Comparison of ENCODE assay signal across 1 cellular context in the genomic region with DNA sequence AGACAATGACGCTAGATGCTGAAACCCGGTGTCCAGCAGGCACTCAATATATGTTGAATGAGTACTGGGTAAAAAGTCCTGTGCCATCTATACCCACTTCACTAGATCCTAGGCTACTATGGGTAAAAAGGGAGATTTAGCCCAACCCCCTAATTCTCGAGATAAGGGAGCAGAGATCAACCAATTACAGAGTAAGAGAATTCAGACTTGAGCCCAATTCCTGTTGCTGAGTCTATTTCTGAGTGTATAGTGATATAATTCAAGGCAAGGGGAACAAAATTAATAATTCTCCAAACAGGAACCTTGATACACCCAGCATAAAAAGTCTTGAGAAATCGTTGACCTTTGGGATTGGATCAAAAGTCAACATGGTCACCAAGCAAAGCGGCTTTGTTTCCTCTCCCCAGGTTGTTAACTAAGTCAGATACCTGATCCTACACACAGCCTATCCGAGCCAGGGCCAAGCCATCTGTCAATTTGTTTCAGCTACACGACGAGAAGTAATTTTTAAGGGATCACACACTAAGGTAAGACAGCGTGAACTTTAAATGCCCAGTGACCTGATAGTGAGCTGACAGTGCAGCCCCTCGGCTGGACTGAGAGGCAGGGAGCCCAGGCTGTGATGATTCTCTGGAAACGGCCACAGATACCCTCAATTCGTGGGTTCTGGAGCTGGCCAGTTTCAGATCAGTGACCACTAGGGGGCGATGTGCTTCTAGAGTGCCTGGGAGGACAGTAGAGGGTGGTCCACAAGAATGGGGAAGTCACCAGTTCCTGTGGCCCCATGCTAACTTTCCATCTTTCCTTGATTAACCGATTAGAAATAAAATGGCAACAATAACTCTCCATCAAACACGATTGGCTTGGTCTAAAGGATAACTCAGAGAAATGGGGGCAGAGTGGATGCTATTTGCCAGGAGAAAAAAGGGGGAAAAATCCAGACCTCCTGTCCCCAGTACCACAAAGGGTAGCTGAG.
TF ChIP-seq lines count a peak whose summit lies in the region.

No MANE protein-coding gene starts in this region.

TF ChIP-seq in HepG2, 621 proteins besides CTCF, POLR2A, EP300 and RAD21 (continued from another document and continues in another):
- TF ChIP-seq, protein P1, sequence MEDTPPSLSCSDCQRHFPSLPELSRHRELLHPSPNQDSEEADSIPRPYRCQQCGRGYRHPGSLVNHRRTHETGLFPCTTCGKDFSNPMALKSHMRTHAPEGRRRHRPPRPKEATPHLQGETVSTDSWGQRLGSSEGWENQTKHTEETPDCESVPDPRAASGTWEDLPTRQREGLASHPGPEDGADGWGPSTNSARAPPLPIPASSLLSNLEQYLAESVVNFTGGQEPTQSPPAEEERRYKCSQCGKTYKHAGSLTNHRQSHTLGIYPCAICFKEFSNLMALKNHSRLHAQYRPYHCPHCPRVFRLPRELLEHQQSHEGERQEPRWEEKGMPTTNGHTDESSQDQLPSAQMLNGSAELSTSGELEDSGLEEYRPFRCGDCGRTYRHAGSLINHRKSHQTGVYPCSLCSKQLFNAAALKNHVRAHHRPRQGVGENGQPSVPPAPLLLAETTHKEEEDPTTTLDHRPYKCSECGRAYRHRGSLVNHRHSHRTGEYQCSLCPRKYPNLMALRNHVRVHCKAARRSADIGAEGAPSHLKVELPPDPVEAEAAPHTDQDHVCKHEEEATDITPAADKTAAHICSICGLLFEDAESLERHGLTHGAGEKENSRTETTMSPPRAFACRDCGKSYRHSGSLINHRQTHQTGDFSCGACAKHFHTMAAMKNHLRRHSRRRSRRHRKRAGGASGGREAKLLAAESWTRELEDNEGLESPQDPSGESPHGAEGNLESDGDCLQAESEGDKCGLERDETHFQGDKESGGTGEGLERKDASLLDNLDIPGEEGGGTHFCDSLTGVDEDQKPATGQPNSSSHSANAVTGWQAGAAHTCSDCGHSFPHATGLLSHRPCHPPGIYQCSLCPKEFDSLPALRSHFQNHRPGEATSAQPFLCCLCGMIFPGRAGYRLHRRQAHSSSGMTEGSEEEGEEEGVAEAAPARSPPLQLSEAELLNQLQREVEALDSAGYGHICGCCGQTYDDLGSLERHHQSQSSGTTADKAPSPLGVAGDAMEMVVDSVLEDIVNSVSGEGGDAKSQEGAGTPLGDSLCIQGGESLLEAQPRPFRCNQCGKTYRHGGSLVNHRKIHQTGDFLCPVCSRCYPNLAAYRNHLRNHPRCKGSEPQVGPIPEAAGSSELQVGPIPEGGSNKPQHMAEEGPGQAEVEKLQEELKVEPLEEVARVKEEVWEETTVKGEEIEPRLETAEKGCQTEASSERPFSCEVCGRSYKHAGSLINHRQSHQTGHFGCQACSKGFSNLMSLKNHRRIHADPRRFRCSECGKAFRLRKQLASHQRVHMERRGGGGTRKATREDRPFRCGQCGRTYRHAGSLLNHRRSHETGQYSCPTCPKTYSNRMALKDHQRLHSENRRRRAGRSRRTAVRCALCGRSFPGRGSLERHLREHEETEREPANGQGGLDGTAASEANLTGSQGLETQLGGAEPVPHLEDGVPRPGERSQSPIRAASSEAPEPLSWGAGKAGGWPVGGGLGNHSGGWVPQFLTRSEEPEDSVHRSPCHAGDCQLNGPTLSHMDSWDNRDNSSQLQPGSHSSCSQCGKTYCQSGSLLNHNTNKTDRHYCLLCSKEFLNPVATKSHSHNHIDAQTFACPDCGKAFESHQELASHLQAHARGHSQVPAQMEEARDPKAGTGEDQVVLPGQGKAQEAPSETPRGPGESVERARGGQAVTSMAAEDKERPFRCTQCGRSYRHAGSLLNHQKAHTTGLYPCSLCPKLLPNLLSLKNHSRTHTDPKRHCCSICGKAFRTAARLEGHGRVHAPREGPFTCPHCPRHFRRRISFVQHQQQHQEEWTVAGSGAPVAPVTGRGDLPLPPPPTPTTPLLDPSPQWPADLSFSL (CRISPR knock-in tag; IDR thresholded peaks at IDR 0.05): peak; percentile 47; the same call in 1 of the 2 replicates
- TF ChIP-seq KDM5B (CRISPR knock-in tag; IDR thresholded peaks at IDR 0.05; ENCODE audit: borderline replicate concordance) (peak; percentile 26; the same call in 1 of the 2 replicates), MAFG (CRISPR knock-in tag; IDR thresholded peaks at IDR 0.05) (no peak), ZNF160 (CRISPR knock-in tag; IDR thresholded peaks at IDR 0.05) (no peak), NR2C2 (CRISPR knock-in tag; IDR thresholded peaks at IDR 0.05; ENCODE audit: borderline replicate concordance) (no peak), ZNF331 (CRISPR knock-in tag; IDR thresholded peaks at IDR 0.05) (peak; percentile 56; the same call in 1 of the 2 replicates), KDM3A (CRISPR knock-in tag; IDR thresholded peaks at IDR 0.05; ENCODE audit: low read depth) (0 out of 2 replicates have a peak, but pooled peaks have one; percentile 30), FOXK2 (IDR thresholded peaks at IDR 0.05) (peak; percentile 38; the same call in 1 of the 2 replicates), RFXANK (CRISPR knock-in tag; IDR thresholded peaks at IDR 0.05) (no peak), ZMYM3 (CRISPR knock-in tag; IDR thresholded peaks at IDR 0.05) (peak; percentile 62; the same call in 1 of the 2 replicates), ZC3H4 (CRISPR knock-in tag; IDR thresholded peaks at IDR 0.05; ENCODE audit: borderline replicate concordance) (peak; percentile 34; the same call in 1 of the 2 replicates), TGIF2 (CRISPR knock-in tag; IDR thresholded peaks at IDR 0.05) (0 out of 2 replicates have a peak, but pooled peaks have one; percentile 66), ZBTB42 (CRISPR knock-in tag; IDR thresholded peaks at IDR 0.05) (no peak), KLF16 (CRISPR knock-in tag; IDR thresholded peaks at IDR 0.05) (peak in 1 of 2 experiments; percentile 36; a peak in 1 of 4 replicates), ZNF274 (CRISPR knock-in tag; IDR thresholded peaks at IDR 0.05) (0 out of 2 replicates have a peak, but pooled peaks have one; percentile 59), RBM22 (optimal IDR thresholded peaks at IDR 0.05; ENCODE audit: low read length) (peak; percentile 86), HNRNPH1 (optimal IDR thresholded peaks at IDR 0.05; ENCODE audit: low read depth, low read length) (peak; percentile 70), CBX1 (IDR thresholded peaks at IDR 0.05; ENCODE audit: low read depth) (peak; percentile 58), FOXA1 (IDR thresholded peaks at IDR 0.05) (no peak), FOXA1 (CRISPR knock-in tag; IDR thresholded peaks at IDR 0.05) (peak; percentile 88), RXRA (CRISPR knock-in tag; IDR thresholded peaks at IDR 0.05) (peak; percentile 61; the same call in 1 of the 2 replicates), ZNF224 (CRISPR knock-in tag; IDR thresholded peaks at IDR 0.05) (peak; percentile 73; the same call in 1 of the 2 replicates), ZMAT3 (CRISPR knock-in tag; conservative IDR thresholded peaks at IDR 0.05) (0 out of 2 replicates have a peak, but pooled peaks have one; percentile 22), SP1 (IDR thresholded peaks at IDR 0.05) (no peak), SP1 (CRISPR knock-in tag; IDR thresholded peaks at IDR 0.05) (0 out of 2 replicates have a peak, but pooled peaks have one; percentile 12)
- TF ChIP-seq, protein P2, sequence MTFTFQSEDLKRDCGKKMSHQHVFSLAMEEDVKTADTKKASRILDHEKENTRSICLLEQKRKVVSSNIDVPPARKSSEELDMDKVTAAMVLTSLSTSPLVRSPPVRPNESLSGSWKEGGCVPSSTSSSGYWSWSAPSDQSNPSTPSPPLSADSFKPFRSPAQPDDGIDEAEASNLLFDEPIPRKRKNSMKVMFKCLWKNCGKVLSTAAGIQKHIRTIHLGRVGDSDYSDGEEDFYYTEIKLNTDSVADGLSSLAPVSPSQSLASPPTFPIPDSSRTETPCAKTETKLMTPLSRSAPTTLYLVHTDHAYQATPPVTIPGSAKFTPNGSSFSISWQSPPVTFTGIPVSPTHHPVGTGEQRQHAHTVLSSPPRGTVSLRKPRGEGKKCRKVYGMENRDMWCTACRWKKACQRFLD (CRISPR knock-in tag; IDR thresholded peaks at IDR 0.05; ENCODE audit: borderline replicate concordance): 0 out of 2 replicates have a peak, but pooled peaks have one; percentile 70
- TF ChIP-seq, protein P3, sequence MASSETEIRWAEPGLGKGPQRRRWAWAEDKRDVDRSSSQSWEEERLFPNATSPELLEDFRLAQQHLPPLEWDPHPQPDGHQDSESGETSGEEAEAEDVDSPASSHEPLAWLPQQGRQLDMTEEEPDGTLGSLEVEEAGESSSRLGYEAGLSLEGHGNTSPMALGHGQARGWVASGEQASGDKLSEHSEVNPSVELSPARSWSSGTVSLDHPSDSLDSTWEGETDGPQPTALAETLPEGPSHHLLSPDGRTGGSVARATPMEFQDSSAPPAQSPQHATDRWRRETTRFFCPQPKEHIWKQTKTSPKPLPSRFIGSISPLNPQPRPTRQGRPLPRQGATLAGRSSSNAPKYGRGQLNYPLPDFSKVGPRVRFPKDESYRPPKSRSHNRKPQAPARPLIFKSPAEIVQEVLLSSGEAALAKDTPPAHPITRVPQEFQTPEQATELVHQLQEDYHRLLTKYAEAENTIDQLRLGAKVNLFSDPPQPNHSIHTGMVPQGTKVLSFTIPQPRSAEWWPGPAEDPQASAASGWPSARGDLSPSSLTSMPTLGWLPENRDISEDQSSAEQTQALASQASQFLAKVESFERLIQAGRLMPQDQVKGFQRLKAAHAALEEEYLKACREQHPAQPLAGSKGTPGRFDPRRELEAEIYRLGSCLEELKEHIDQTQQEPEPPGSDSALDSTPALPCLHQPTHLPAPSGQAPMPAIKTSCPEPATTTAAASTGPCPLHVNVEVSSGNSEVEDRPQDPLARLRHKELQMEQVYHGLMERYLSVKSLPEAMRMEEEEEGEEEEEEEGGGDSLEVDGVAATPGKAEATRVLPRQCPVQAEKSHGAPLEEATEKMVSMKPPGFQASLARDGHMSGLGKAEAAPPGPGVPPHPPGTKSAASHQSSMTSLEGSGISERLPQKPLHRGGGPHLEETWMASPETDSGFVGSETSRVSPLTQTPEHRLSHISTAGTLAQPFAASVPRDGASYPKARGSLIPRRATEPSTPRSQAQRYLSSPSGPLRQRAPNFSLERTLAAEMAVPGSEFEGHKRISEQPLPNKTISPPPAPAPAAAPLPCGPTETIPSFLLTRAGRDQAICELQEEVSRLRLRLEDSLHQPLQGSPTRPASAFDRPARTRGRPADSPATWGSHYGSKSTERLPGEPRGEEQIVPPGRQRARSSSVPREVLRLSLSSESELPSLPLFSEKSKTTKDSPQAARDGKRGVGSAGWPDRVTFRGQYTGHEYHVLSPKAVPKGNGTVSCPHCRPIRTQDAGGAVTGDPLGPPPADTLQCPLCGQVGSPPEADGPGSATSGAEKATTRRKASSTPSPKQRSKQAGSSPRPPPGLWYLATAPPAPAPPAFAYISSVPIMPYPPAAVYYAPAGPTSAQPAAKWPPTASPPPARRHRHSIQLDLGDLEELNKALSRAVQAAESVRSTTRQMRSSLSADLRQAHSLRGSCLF (CRISPR knock-in tag; IDR thresholded peaks at IDR 0.05; ENCODE audit: borderline replicate concordance): no peak
- TF ChIP-seq, protein P4, sequence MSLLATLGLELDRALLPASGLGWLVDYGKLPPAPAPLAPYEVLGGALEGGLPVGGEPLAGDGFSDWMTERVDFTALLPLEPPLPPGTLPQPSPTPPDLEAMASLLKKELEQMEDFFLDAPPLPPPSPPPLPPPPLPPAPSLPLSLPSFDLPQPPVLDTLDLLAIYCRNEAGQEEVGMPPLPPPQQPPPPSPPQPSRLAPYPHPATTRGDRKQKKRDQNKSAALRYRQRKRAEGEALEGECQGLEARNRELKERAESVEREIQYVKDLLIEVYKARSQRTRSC (CRISPR knock-in tag; IDR thresholded peaks at IDR 0.05; ENCODE audit: low read depth): peak; percentile 68; the same call in 1 of the 2 replicates
- TF ChIP-seq, protein P5, sequence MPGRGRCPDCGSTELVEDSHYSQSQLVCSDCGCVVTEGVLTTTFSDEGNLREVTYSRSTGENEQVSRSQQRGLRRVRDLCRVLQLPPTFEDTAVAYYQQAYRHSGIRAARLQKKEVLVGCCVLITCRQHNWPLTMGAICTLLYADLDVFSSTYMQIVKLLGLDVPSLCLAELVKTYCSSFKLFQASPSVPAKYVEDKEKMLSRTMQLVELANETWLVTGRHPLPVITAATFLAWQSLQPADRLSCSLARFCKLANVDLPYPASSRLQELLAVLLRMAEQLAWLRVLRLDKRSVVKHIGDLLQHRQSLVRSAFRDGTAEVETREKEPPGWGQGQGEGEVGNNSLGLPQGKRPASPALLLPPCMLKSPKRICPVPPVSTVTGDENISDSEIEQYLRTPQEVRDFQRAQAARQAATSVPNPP (CRISPR knock-in tag; IDR thresholded peaks at IDR 0.05): peak; percentile 68; the same call in 1 of the 2 replicates
